Comparison of ENCODE assay signal across 11 cellular contexts in the genomic region with DNA sequence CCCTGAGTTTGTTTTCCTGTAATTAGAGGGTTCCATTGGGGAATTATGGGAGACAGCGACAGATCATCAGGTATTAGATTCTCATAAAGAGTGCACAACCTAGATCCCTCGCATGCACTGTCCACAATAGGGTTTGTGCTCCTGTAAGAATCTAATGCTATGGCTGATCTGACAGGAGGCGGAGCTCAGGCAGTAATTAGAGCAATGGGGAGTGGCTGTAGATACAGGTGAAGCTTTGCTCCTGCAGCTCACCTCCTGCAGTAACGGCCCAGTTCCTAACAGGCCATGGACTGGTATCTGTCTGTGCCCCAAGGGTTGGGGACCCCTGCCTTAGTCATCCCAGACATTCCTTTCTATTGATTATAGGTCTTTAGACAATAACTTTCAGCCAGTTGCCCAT. TPM values are rescaled to one million over a fixed set of nuclear protein-coding genes. Genes with fewer than 3 reads are reported as not detected.
DNase-seq lines count a peak whose midpoint lies in the region; ATAC-seq, FAIRE-seq and TF ChIP-seq lines count a peak whose summit lies in the region.
"Had no signal": no experiment of that assay in that cellular context is flagged by ENCODE, and none has a peak within 500 bp of the region (broad histone marks: within the 10 kb centered on the region; RNA-seq: fewer than 3 reads in every experiment).

No MANE protein-coding gene starts in this region.

- peak overlapping the region; percentile 11 for H3K27ac Mint-ChIP-seq in activated CD4-positive, alpha-beta T cell treated with anti-CD3 and anti-CD28 coated beads for 36 hours

- CTCF ChIA-PET in activated CD4-positive, alpha-beta T cell treated with anti-CD3 and anti-CD28 coated beads for 36 hours (lab: Charles Lee), result interaction anchor here (1.6 kb wide), 1 partner anchor 128 kb away, joined by 6 read pairs; no protein-coding TSS in a partner anchor
- CTCF ChIA-PET in Panc1 (lab: Charles Lee), result no interaction called here

- intact Hi-C loops in activated CD4-positive, alpha-beta T cell treated with anti-CD3 and anti-CD28 coated beads for 36 hours (cut with DNase I, micrococcal nuclease), result loop anchor here (1.0 to 2.0 kb wide), 6 partner anchors 32 to 78 kb away; a partner anchor contains a TSS
- intact Hi-C loops in Panc1 (cut with micrococcal nuclease; ENCODE audit: unreplicated experiment) (no loop called here), thyroid gland (cut with DNase I) (loop anchor here (5.0 kb wide), 1 partner anchor 49 kb away; no protein-coding TSS in a partner anchor), sigmoid colon (cut with DNase I) (loop anchor here (1.0 kb wide), 2 partner anchors 33 to 52 kb away; a partner anchor contains a TSS)

- WGBS in small intestine, 3 donors, result 45 to 79% (median 50%) methylated on average over 4 of the region's 4 CpGs
- 90 to 93% methylated on average over 4 of the region's 4 CpGs for WGBS in thyroid gland, 2 donors
- 54 to 82% methylated on average over 4 of the region's 4 CpGs for WGBS in sigmoid colon, 2 donors

- no peak for FAIRE-seq in small intestine (lab: Jason Lieb, UNC)

- TF ChIP-seq CTCF in Panc1 (IDR thresholded peaks at IDR 0.05) (no peak), epithelial cell of esophagus (IDR thresholded peaks at IDR 0.05; ENCODE audit: insufficient read depth, low read depth, low read length, missing control alignments) (no peak), thyroid gland (IDR thresholded peaks at IDR 0.05) (no peak), sigmoid colon (IDR thresholded peaks at IDR 0.05) (no peak)

- H3K4me1 ChIP-seq in Panc1 (ENCODE audit: control insufficient read depth, insufficient read depth, low read length) (peaks cover 4% of the 10 kb centered on the region), small intestine (ENCODE audit: control insufficient read depth in 2 of 2, insufficient read depth in 1 of 2, low read depth in 1 of 2, low read length in 1 of 2) (peaks cover 0 to 4% of the 10 kb centered on the region in 2 donors), thyroid gland (peaks cover 4 to 12% of the 10 kb centered on the region in 2 donors), sigmoid colon (peaks cover 0 to 27% (median 20%) of the 10 kb centered on the region in 4 donors)

- H3K9me3 ChIP-seq in Panc1 (ENCODE audit: control insufficient read depth, insufficient read depth, low read depth, low read length) (no peaks in the 10 kb centered on the region), small intestine (ENCODE audit: control insufficient read depth, low read depth) (no peaks in the 10 kb centered on the region), thyroid gland (no peaks in the 10 kb centered on the region), sigmoid colon (no peaks in the 10 kb centered on the region)

- no peaks in the 10 kb centered on the region for H3K27me3 ChIP-seq in Panc1 (ENCODE audit: control insufficient read depth, insufficient read depth, low read length)
- no peaks in the 10 kb centered on the region for H3K27me3 ChIP-seq in small intestine (ENCODE audit: control insufficient read depth in 2 of 2, insufficient read depth in 2 of 2, low read length in 2 of 2)
- H3K27me3 ChIP-seq in thyroid gland, result no peaks in the 10 kb centered on the region
- no peaks in the 10 kb centered on the region for H3K27me3 ChIP-seq in sigmoid colon

- BruUV-seq in Panc1 (replicated peaks; lab: Mats Ljungman, UMichigan), result no TSS peak

- no peaks in the 10 kb centered on the region for H3K9me3 Mint-ChIP-seq in activated CD4-positive, alpha-beta T cell treated with anti-CD3 and anti-CD28 coated beads for 36 hours (ENCODE audit: low read depth)

- POLR2A ChIA-PET in activated CD4-positive, alpha-beta T cell treated with anti-CD3 and anti-CD28 coated beads for 36 hours (lab: Charles Lee), result no interaction called here
- POLR2A ChIA-PET in Panc1 (lab: Charles Lee), result interaction anchor here (0.6 kb wide), 1 partner anchor 1567 kb away, joined by 4 read pairs; no protein-coding TSS in a partner anchor

- H3K27me3 Mint-ChIP-seq in activated CD4-positive, alpha-beta T cell treated with anti-CD3 and anti-CD28 coated beads for 36 hours, result no peaks in the 10 kb centered on the region

- H3K27ac ChIP-seq in Panc1 (ENCODE audit: low read length), result peak overlapping the region; percentile 94
- no peak overlapping the region for H3K27ac ChIP-seq in small intestine (ENCODE audit: low read depth in 1 of 2, low read length in 1 of 2)
- no peak overlapping the region for H3K27ac ChIP-seq in thyroid gland
- H3K27ac ChIP-seq in sigmoid colon, result no peak overlapping the region

- H3K4me3 Mint-ChIP-seq in activated CD4-positive, alpha-beta T cell treated with anti-CD3 and anti-CD28 coated beads for 36 hours, result peak overlapping the region; percentile 85

- DNase-seq in activated CD4-positive, alpha-beta T cell treated with anti-CD3 and anti-CD28 coated beads for 36 hours, result no peak
- no peak for DNase-seq in activated CD4-positive, alpha-beta T cell treated with anti-CD3 and anti-CD28 coated beads for 1 hour
- DNase-seq in Panc1 (ENCODE audit: low read depth, low spot score), result no peak
- peak; percentile 30 for DNase-seq in epithelial cell of esophagus (ENCODE audit: low read depth)
- DNase-seq in small intestine, result peak; percentile 66
- no peak for DNase-seq in thyroid gland
- DNase-seq in stimulated activated CD4-positive, alpha-beta T cell treated with anti-CD3 and anti-CD28 coated beads, Interleukin-2, amount 100 ng/mL, for 24 hours, result no peak
- no peak for DNase-seq in sigmoid colon
- DNase-seq: activated CD4-positive, CD25-positive, alpha-beta regulatory T cell; NCI-H187 treated with DMSO at 0.1 percent for 48 hours; RPMI8226 had no signal

- no peaks in the 10 kb centered on the region; the same call in 1 of the 2 replicates for H3K36me3 ChIP-seq in Panc1 (ENCODE audit: control insufficient read depth, insufficient read depth, low read length)
- no peaks in the 10 kb centered on the region for H3K36me3 ChIP-seq in small intestine (ENCODE audit: control insufficient read depth in 2 of 2, insufficient read depth in 2 of 2, low read length in 2 of 2)
- no peaks in the 10 kb centered on the region for H3K36me3 ChIP-seq in thyroid gland
- no peaks in the 10 kb centered on the region for H3K36me3 ChIP-seq in sigmoid colon

- H3K4me3 ChIP-seq in Panc1 (ENCODE audit: low read depth in 2 of 2, low read length in 2 of 2), result peak overlapping the region in 1 of 2 experiments; percentile 92; a peak in 1 of 4 replicates
- H3K4me3 ChIP-seq in epithelial cell of esophagus (ENCODE audit: low read length), result no peak overlapping the region
- H3K4me3 ChIP-seq in small intestine (ENCODE audit: low read depth in 1 of 2, low read length in 2 of 2), result no peak overlapping the region
- no peak overlapping the region for H3K4me3 ChIP-seq in thyroid gland (replicated peaks in 1 of 3)
- no peak overlapping the region for H3K4me3 ChIP-seq in sigmoid colon

- TF ChIP-seq POLR2A in thyroid gland (IDR thresholded peaks at IDR 0.05), result no peak
- no peak for TF ChIP-seq POLR2A in sigmoid colon (IDR thresholded peaks at IDR 0.05)

- no peak for ATAC-seq in activated CD4-positive, alpha-beta T cell treated with anti-CD3 and anti-CD28 coated beads for 36 hours
- no peak for ATAC-seq in Panc1

- H3K36me3 Mint-ChIP-seq in activated CD4-positive, alpha-beta T cell treated with anti-CD3 and anti-CD28 coated beads for 36 hours (ENCODE audit: low read depth), result no peaks in the 10 kb centered on the region

- in situ Hi-C loops in Panc1 (cut with HindIII; ENCODE audit: low pct_unique_long_range_greater_than_20kb, low sequenced_read_pairs), result no loop called here

- H3K4me1 Mint-ChIP-seq in activated CD4-positive, alpha-beta T cell treated with anti-CD3 and anti-CD28 coated beads for 36 hours, result peaks cover 19% of the 10 kb centered on the region

- TF ChIP-seq EP300 in sigmoid colon (IDR thresholded peaks at IDR 0.05), result no peak

RNA-seq across cellular contexts. Expression of a gene that starts 0.9 kb away (rescaled TPM):
- 1 to 10 TPM; 6.4 to 7.4 TPM for total RNA-seq in activated CD4-positive, alpha-beta T cell treated with anti-CD3 and anti-CD28 coated beads for 36 hours
- total RNA-seq in Panc1 (2021; ENCODE audit: unreplicated experiment) (13.4 TPM), thyroid gland (10 to 100 TPM; 14.0 to 23.8 (median 19.2) TPM), sigmoid colon (10 to 100 TPM; 14.7 to 21.8 (median 17.4) TPM)
- 6.9 TPM for polyA plus RNA-seq in Panc1 (2012; ENCODE audit: insufficient read length)
- polyA plus RNA-seq in small intestine (1 to 10 TPM; 4.0 to 7.0 (median 6.0) TPM), sigmoid colon (1 to 10 TPM; 4.2 to 4.3 (median 4.2) TPM)

RNA-seq across cellular contexts. Expression of a gene that starts 32.8 kb away (rescaled TPM):
- total RNA-seq in activated CD4-positive, alpha-beta T cell treated with anti-CD3 and anti-CD28 coated beads for 36 hours, result 10 to 100 TPM; 18.8 to 19.0 TPM
- 32.9 TPM for total RNA-seq in Panc1 (2021; ENCODE audit: unreplicated experiment)
- polyA plus RNA-seq in Panc1 (2012; ENCODE audit: insufficient read length), result 22.0 TPM
- polyA plus RNA-seq in small intestine, result 10 to 100 TPM; 20.3 to 32.4 (median 21.9) TPM
- total RNA-seq in thyroid gland, result 10 to 100 TPM; 31.4 to 42.3 (median 36.1) TPM
- 10 to 100 TPM; 17.9 to 28.0 (median 22.6) TPM for total RNA-seq in sigmoid colon
- polyA plus RNA-seq in sigmoid colon, result 10 to 100 TPM; 17.1 to 19.2 (median 18.8) TPM

RNA-seq across cellular contexts. Expression of a gene that starts 33.3 kb away (rescaled TPM):
- 10 to 100 TPM; 45.2 to 62.9 TPM for total RNA-seq in activated CD4-positive, alpha-beta T cell treated with anti-CD3 and anti-CD28 coated beads for 36 hours
- total RNA-seq in Panc1 (2021; ENCODE audit: unreplicated experiment) (55.5 TPM), thyroid gland (10 to 100 TPM; 34.0 to 41.4 (median 35.3) TPM), sigmoid colon (10 to 100 TPM; 27.8 to 32.7 (median 31.6) TPM)
- polyA plus RNA-seq in Panc1 (2012; ENCODE audit: insufficient read length), result 24.5 TPM
- polyA plus RNA-seq in small intestine (10 to 100 TPM; 10.8 to 22.8 (median 15.4) TPM), sigmoid colon (10 to 100 TPM in 2 of 3 donors, 1 to 10 TPM in 1; 8.4 to 22.4 (median 11.3) TPM)

RNA-seq across cellular contexts. Expression of a gene that starts 40.1 kb away (rescaled TPM):
- 10 to 100 TPM; 88.6 to 89.0 TPM for total RNA-seq in activated CD4-positive, alpha-beta T cell treated with anti-CD3 and anti-CD28 coated beads for 36 hours
- total RNA-seq in Panc1 (2021; ENCODE audit: unreplicated experiment), result 182 TPM
- polyA plus RNA-seq in Panc1 (2012; ENCODE audit: insufficient read length), result 323 TPM
- polyA plus RNA-seq in small intestine, result 10 to 100 TPM; 76.7 to 92.0 (median 84.8) TPM
- 10 to 100 TPM; 32.5 to 71.5 (median 39.9) TPM for total RNA-seq in thyroid gland
- 10 to 100 TPM; 58.4 to 87.4 (median 68.4) TPM for total RNA-seq in sigmoid colon
- polyA plus RNA-seq in sigmoid colon, result 10 to 100 TPM; 80.2 to 91.3 (median 87.1) TPM

RNA-seq across cellular contexts. Expression of a gene that starts 52.5 kb away (rescaled TPM):
- total RNA-seq in activated CD4-positive, alpha-beta T cell treated with anti-CD3 and anti-CD28 coated beads for 36 hours, result 100 to 1,000 TPM; 411 to 429 TPM
- total RNA-seq in Panc1 (2021; ENCODE audit: unreplicated experiment), result 258 TPM
- 204 TPM for polyA plus RNA-seq in Panc1 (2012; ENCODE audit: insufficient read length)
- polyA plus RNA-seq in small intestine, result 10 to 100 TPM; 35.8 to 80.2 (median 46.5) TPM
- 10 to 100 TPM; 16.6 to 51.3 (median 26.5) TPM for total RNA-seq in thyroid gland
- 10 to 100 TPM; 30.7 to 43.6 (median 37.4) TPM for total RNA-seq in sigmoid colon
- 10 to 100 TPM; 29.6 to 99.3 (median 32.4) TPM for polyA plus RNA-seq in sigmoid colon

Comparison
In these comparisons a context has a peak if more than half of its experiments do, and no peak if none do; other contexts are left out.
1. DNase-seq: peak in epithelial cell of esophagus (single experiment) and small intestine (single experiment); none in activated CD4-positive, alpha-beta T cell treated with anti-CD3 and anti-CD28 coated beads for 36 hours (single experiment), activated CD4-positive, alpha-beta T cell treated with anti-CD3 and anti-CD28 coated beads for 1 hour (single experiment), Panc1 (single experiment), thyroid gland (0 of 2), stimulated activated CD4-positive, alpha-beta T cell treated with anti-CD3 and anti-CD28 coated beads, Interleukin-2, amount 100 ng/mL, for 24 hours (0 of 2) and sigmoid colon (single experiment).